Comparison of ENCODE assay signal across 10 cellular contexts in the genomic region with DNA sequence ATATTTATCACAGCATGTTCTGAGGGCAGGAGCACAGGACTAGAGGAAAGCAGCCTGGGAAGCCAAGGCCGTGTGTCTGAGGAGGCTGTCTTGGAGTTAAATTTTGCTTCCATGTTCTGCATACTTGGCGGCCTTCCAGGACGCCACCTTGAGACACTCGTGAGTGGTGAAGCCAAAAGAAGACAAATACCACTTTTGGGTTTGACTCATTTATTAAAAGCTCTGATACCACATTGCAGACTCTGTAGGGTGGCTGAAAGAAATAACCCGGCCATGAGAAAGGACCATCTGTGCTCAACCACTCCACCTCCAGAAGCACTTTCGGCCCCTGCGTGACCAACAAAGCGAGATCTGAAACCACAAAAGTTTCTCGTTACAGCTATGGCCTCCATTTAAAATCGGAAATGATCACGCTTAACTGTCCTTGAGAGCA.
DNase-seq lines count a peak whose midpoint lies in the region; ATAC-seq and TF ChIP-seq lines count a peak whose summit lies in the region.
"Had no signal": no experiment of that assay in that cellular context is flagged by ENCODE, and none has a peak within 500 bp of the region (broad histone marks: within the 10 kb centered on the region; RNA-seq: fewer than 3 reads in every experiment).

No MANE protein-coding gene starts in this region.

- intact Hi-C loops in Right ventricle myocardium inferior (cut with DNase I) = no loop called here
- intact Hi-C loops in left colon (cut with DNase I, micrococcal nuclease) = no loop called here

- peak; percentile 95 for ATAC-seq in GM18870 (IDR thresholded peaks at IDR 0.05; ENCODE audit: unreplicated experiment)
- ATAC-seq in GM21619 (IDR thresholded peaks at IDR 0.05; ENCODE audit: unreplicated experiment) = peak; percentile 98
- peak; percentile 96 for ATAC-seq in HG03432 (IDR thresholded peaks at IDR 0.05; ENCODE audit: unreplicated experiment)
- ATAC-seq in Right ventricle myocardium inferior = no peak
- no peak for ATAC-seq in left colon

- no peaks in the 10 kb centered on the region for H3K79me2 ChIP-seq in smooth muscle cell (ENCODE audit: low read depth)

- H4K20me1 ChIP-seq in smooth muscle cell (ENCODE audit: low read depth) = peaks cover 16% of the 10 kb centered on the region

- DNase-seq in cerebellar cortex (ENCODE audit: low spot score) (peak; percentile 81), smooth muscle cell (lab: John Stamatoyannopoulos, UW; ENCODE audit: unreplicated experiment) (no peak), Right ventricle myocardium inferior (ENCODE audit: missing footprints) (no peak), left colon (no peak)
- no peak for DNase-seq in central memory CD4-positive, alpha-beta T cell
- DNase-seq: activated effector memory CD4-positive, alpha-beta T cell treated with Interleukin-2 at 50 U/mL for 16 hours had no signal

- H3F3A ChIP-seq in smooth muscle cell (ENCODE audit: low read depth) = no peaks in the 10 kb centered on the region

- peaks cover 30% of the 10 kb centered on the region for H3K36me3 ChIP-seq in smooth muscle cell (ENCODE audit: low read depth)

- H3K4me1 ChIP-seq in smooth muscle cell (ENCODE audit: low read depth) = no peaks in the 10 kb centered on the region

- H3K27ac ChIP-seq in smooth muscle cell (ENCODE audit: low read depth) = no peak overlapping the region

- H3K9me3 ChIP-seq in smooth muscle cell (replicated peaks; ENCODE audit: low read depth) = no peaks in the 10 kb centered on the region

- 94% methylated on average over 11 of the region's 11 CpGs for WGBS in smooth muscle cell (ENCODE audit: low lambda C conversion rate)

- no peak overlapping the region for H3K4me2 ChIP-seq in smooth muscle cell

- no peak overlapping the region for H2AFZ ChIP-seq in smooth muscle cell (ENCODE audit: low read depth)

- no peak overlapping the region for H3K4me3 ChIP-seq in smooth muscle cell
- H3K4me3 ChIP-seq: dorsolateral prefrontal cortex had no signal

- TF ChIP-seq CTCF in smooth muscle cell (IDR thresholded peaks at IDR 0.05; ENCODE audit: borderline replicate concordance, insufficient read depth, poor library complexity, severe bottlenecking) = no peak

- no peaks in the 10 kb centered on the region for H3K27me3 ChIP-seq in smooth muscle cell (ENCODE audit: low read depth)
- H3K27me3 ChIP-seq: dorsolateral prefrontal cortex had no signal

- H3K9ac ChIP-seq in smooth muscle cell (ENCODE audit: low read depth) = no peak overlapping the region

Comparison
In these comparisons a context has a peak if more than half of its experiments do, and no peak if none do; other contexts are left out.
1. ATAC-seq: peak in GM18870 (single experiment), GM21619 (single experiment) and HG03432 (single experiment); none in Right ventricle myocardium inferior (single experiment) and left colon (single experiment).